In genomic region chr2:143150287-143150686, GRCh38 we compare ENCODE assay signal across 10 cellular contexts. TPM values are rescaled to one million over a fixed set of nuclear protein-coding genes. Genes with fewer than 3 reads are reported as not detected.
A peak's percentile ranks its signal among the peaks of the same experiment; 100 is the strongest.
DNase-seq lines count a peak whose midpoint lies in the region; ATAC-seq and TF ChIP-seq lines count a peak whose summit lies in the region.
"Had no signal": no experiment of that assay in that cellular context is flagged by ENCODE, and none has a peak within 500 bp of the region (broad histone marks: within the 10 kb centered on the region; RNA-seq: fewer than 3 reads in every experiment).

No MANE protein-coding gene starts in this region.

- H3K27me3 ChIP-seq in GM06990 (replicated peaks; ENCODE audit: control insufficient read depth, insufficient read depth, low read length) (no peaks in the 10 kb centered on the region), aorta (ENCODE audit: control insufficient read depth in 1 of 2, insufficient read depth in 2 of 2, low read length in 1 of 2) (no peaks in the 10 kb centered on the region)

- H3K4me3 ChIP-seq in GM06990 (replicated peaks; ENCODE audit: low read depth, low read length), result no peak overlapping the region
- no peak overlapping the region for H3K4me3 ChIP-seq in aorta (ENCODE audit: low read length in 2 of 2)

- H3K4me3 Mint-ChIP-seq in activated naive CD8-positive, alpha-beta T cell treated with anti-CD3 and anti-CD28 coated beads for 36 hours, result peak overlapping the region; percentile 67

- ATAC-seq in GM21360 (IDR thresholded peaks at IDR 0.05; ENCODE audit: unreplicated experiment) (peak; percentile 73), HG03378 (IDR thresholded peaks at IDR 0.05; ENCODE audit: unreplicated experiment) (peak; percentile 52), aorta (ENCODE audit: low FRiP score) (no peak)
- ATAC-seq: esophagus mucosa had no signal

- H3K9me3 Mint-ChIP-seq in activated naive CD8-positive, alpha-beta T cell treated with anti-CD3 and anti-CD28 coated beads for 36 hours, result no peaks in the 10 kb centered on the region

- H3K9me3 ChIP-seq in aorta (ENCODE audit: control insufficient read depth, low read length), result no peaks in the 10 kb centered on the region

- H3K4me1 Mint-ChIP-seq in activated naive CD8-positive, alpha-beta T cell treated with anti-CD3 and anti-CD28 coated beads for 36 hours, result peaks cover 77% of the 10 kb centered on the region

- H3K27ac ChIP-seq in aorta (ENCODE audit: low read depth in 1 of 2, low read length in 2 of 2), result no peak overlapping the region

- peaks cover 25% of the 10 kb centered on the region for H3K36me3 Mint-ChIP-seq in activated naive CD8-positive, alpha-beta T cell treated with anti-CD3 and anti-CD28 coated beads for 36 hours

- H3K36me3 ChIP-seq in GM06990 (ENCODE audit: control insufficient read depth, insufficient read depth, low read length) (no peaks in the 10 kb centered on the region), aorta (ENCODE audit: control insufficient read depth in 1 of 2, insufficient read depth in 2 of 2, low read length in 1 of 2) (no peaks in the 10 kb centered on the region)

- TF ChIP-seq CTCF in GM06990 (IDR thresholded peaks at IDR 0.05; ENCODE audit: insufficient read depth, low read length, poor library complexity, severe bottlenecking), result no peak

- DNase-seq in GM06990 (ENCODE audit: extremely low read depth, insufficient read length), result peak; percentile 41
- no peak for DNase-seq in activated naive CD8-positive, alpha-beta T cell treated with anti-CD3 and anti-CD28 coated beads for 36 hours
- no peak for DNase-seq in inferior parietal cortex (ENCODE audit: extremely low spot score)
- no peak for DNase-seq in aorta
- no peak for DNase-seq in DMS79 (lab: John Stamatoyannopoulos, UW)
- no peak for DNase-seq in NCI-H2227 treated with DMSO at 0.1 percent for 48 hours (lab: John Stamatoyannopoulos, UW)
- DNase-seq: NCI-H1694 treated with DMSO at 0.1 percent for 48 hours had no signal

- no peaks in the 10 kb centered on the region for H3K27me3 Mint-ChIP-seq in activated naive CD8-positive, alpha-beta T cell treated with anti-CD3 and anti-CD28 coated beads for 36 hours

- WGBS in aorta, 2 donors, result 78 to 84% methylated on average over 4 of the region's 4 CpGs

- intact Hi-C loops in aorta (cut with DNase I), result no loop called here

- H3K27ac Mint-ChIP-seq in activated naive CD8-positive, alpha-beta T cell treated with anti-CD3 and anti-CD28 coated beads for 36 hours, result peak overlapping the region; percentile 90

- H3K4me1 ChIP-seq in aorta (ENCODE audit: control insufficient read depth in 1 of 2, insufficient read depth in 2 of 2, low read length in 2 of 2), result no peaks in the 10 kb centered on the region

RNA-seq across cellular contexts. Expression of gene ARHGAP15, which starts 21.1 kb away (rescaled TPM):
- total RNA-seq in activated naive CD8-positive, alpha-beta T cell treated with anti-CD3 and anti-CD28 coated beads for 36 hours, result 10 to 100 TPM; 45.2 to 47.0 TPM
- 10 to 100 TPM; 14.8 to 26.2 TPM for total RNA-seq in aorta
- polyA plus RNA-seq in aorta, result 10 to 100 TPM in 1 of 2 donors, 1 to 10 TPM in 1; 9.8 to 10.7 TPM
